In genomic region chr20:45592574-45593189, GRCh38 we compare ENCODE assay signal across 8 cellular contexts. TPM values are rescaled to one million over a fixed set of nuclear protein-coding genes. Genes with fewer than 3 reads are reported as not detected.
A peak's percentile ranks its signal among the peaks of the same experiment; 100 is the strongest.
DNase-seq lines count a peak whose midpoint lies in the region; ATAC-seq, FAIRE-seq and TF ChIP-seq lines count a peak whose summit lies in the region.

No MANE protein-coding gene starts in this region.

- TF ChIP-seq CTCF in BJ (IDR thresholded peaks at IDR 0.05; ENCODE audit: insufficient read depth, low read depth, low read length), result peak; percentile 60
- TF ChIP-seq CTCF in WTC11 (IDR thresholded peaks at IDR 0.05), result peak; percentile 22; the same call in 1 of the 2 replicates

- CTCF ChIA-PET in BJ (lab: Yijun Ruan, JAX), result interaction anchor here (0.6 to 3.8 kb wide), 7 partner anchors 15 to 178 kb away, joined by 3 to 38 read pairs (median 4); no protein-coding TSS in a partner anchor
- CTCF ChIA-PET in WTC11 (lab: Charles Lee), result interaction anchor here (0.6 to 2.5 kb wide), 3 partner anchors 37 to 179 kb away, joined by 3 to 16 read pairs (median 4); partner anchors contain the start of gene WFDC10A

- H3K27me3 ChIP-seq in BJ (ENCODE audit: control insufficient read depth, insufficient read depth, low read length), result 0 out of 2 replicates have a peak, but pooled peaks cover 1% of the 10 kb centered on the region

- peaks cover 5% of the 10 kb centered on the region; the same call in 1 of the 2 replicates for H3K27me3 Mint-ChIP-seq in WTC11 (ENCODE audit: low read depth)
- peaks cover 2 to 12% (median 8%) of the 10 kb centered on the region in 3 donors for H3K27me3 Mint-ChIP-seq in immature natural killer cell (ENCODE audit: low read depth in 3 of 3)

- no peak overlapping the region for H3K4me3 ChIP-seq in BJ (ENCODE audit: low read depth, low read length)

- no peaks in the 10 kb centered on the region for H3K36me3 ChIP-seq in BJ (ENCODE audit: control insufficient read depth, insufficient read depth, low read length)

- H3K4me3 Mint-ChIP-seq in WTC11, result no peak overlapping the region
- no peak overlapping the region for H3K4me3 Mint-ChIP-seq in immature natural killer cell

- H3K36me3 Mint-ChIP-seq in WTC11, result peaks cover 15% of the 10 kb centered on the region
- H3K36me3 Mint-ChIP-seq in immature natural killer cell, result no peaks in the 10 kb centered on the region

- H3K9me3 Mint-ChIP-seq in WTC11 (peaks cover 34% of the 10 kb centered on the region), immature natural killer cell (peaks cover 0 to 2% (median 0%) of the 10 kb centered on the region in 6 donors)

- DNase-seq in BJ (ENCODE audit: low read depth), result no peak
- peak; percentile 23 for DNase-seq in GM04504 (ENCODE audit: low read depth)
- DNase-seq in NCI-H1092 treated with DMSO at 0.1 percent for 48 hours (lab: John Stamatoyannopoulos, UW), result peak; percentile 11
- no peak for DNase-seq in WTC11 (ENCODE audit: low spot score)
- peak; percentile 2 to 9 (median 3) for DNase-seq in immature natural killer cell
- peak; percentile 65 for DNase-seq in urothelium cell line (ENCODE audit: low spot score)

- ATAC-seq in WTC11, result peak; percentile 79
- no peak for ATAC-seq in HG02970 (IDR thresholded peaks at IDR 0.05; ENCODE audit: low FRiP score, unreplicated experiment)
- no peak for ATAC-seq in HG03097 (IDR thresholded peaks at IDR 0.05; ENCODE audit: low FRiP score, unreplicated experiment)

- peaks cover 10% of the 10 kb centered on the region for H3K4me1 Mint-ChIP-seq in WTC11
- no peaks in the 10 kb centered on the region for H3K4me1 Mint-ChIP-seq in immature natural killer cell

- H3K27ac Mint-ChIP-seq in WTC11 (no peak overlapping the region), immature natural killer cell (no peak overlapping the region)

- FAIRE-seq in urothelium cell line (lab: Jason Lieb, UNC), result no peak

- POLR2A ChIA-PET in BJ (lab: Charles Lee), result no interaction called here
- POLR2A ChIA-PET in WTC11 (lab: Charles Lee), result interaction anchor here (1.0 kb wide), 1 partner anchor 178 kb away, joined by 3 read pairs; no protein-coding TSS in a partner anchor

TF ChIP-seq in WTC11, 78 proteins besides CTCF, POLR2A, EP300 and RAD21 (continues in another document):
- TF ChIP-seq ZNF396 (CRISPR knock-in tag; IDR thresholded peaks at IDR 0.05; ENCODE audit: borderline replicate concordance), result no peak
- no peak for TF ChIP-seq GTF2I (CRISPR knock-in tag; conservative IDR thresholded peaks at IDR 0.05)
- no peak for TF ChIP-seq FOXP1 (CRISPR knock-in tag; IDR thresholded peaks at IDR 0.05; ENCODE audit: borderline replicate concordance)
- TF ChIP-seq FOXK1 (CRISPR knock-in tag; IDR thresholded peaks at IDR 0.05), result no peak
- no peak for TF ChIP-seq ZBTB43 (CRISPR knock-in tag; IDR thresholded peaks at IDR 0.05)
- TF ChIP-seq NR2C2 (CRISPR knock-in tag; IDR thresholded peaks at IDR 0.05), result no peak
- TF ChIP-seq USF2 (CRISPR knock-in tag; IDR thresholded peaks at IDR 0.05), result no peak
- no peak for TF ChIP-seq ZBTB21 (CRISPR knock-in tag; IDR thresholded peaks at IDR 0.05; ENCODE audit: borderline replicate concordance)
- TF ChIP-seq ZNF121 (CRISPR knock-in tag; IDR thresholded peaks at IDR 0.05), result no peak
- no peak for TF ChIP-seq E2F5 (CRISPR knock-in tag; IDR thresholded peaks at IDR 0.05)
- TF ChIP-seq RELA (CRISPR knock-in tag; IDR thresholded peaks at IDR 0.05; ENCODE audit: borderline replicate concordance), result no peak
- TF ChIP-seq HMGXB4 (CRISPR knock-in tag; IDR thresholded peaks at IDR 0.05), result no peak
- no peak for TF ChIP-seq ETV6 (CRISPR knock-in tag; IDR thresholded peaks at IDR 0.05)
- TF ChIP-seq PRRX2 (CRISPR knock-in tag; IDR thresholded peaks at IDR 0.05), result no peak
- TF ChIP-seq TP53 (CRISPR knock-in tag; IDR thresholded peaks at IDR 0.05), result no peak
- no peak for TF ChIP-seq GRHL2 (CRISPR knock-in tag; IDR thresholded peaks at IDR 0.05; ENCODE audit: insufficient replicate concordance, severe bottlenecking)
- no peak for TF ChIP-seq ZNF138 (CRISPR knock-in tag; conservative IDR thresholded peaks at IDR 0.05)
- no peak for TF ChIP-seq AR (CRISPR knock-in tag; IDR thresholded peaks at IDR 0.05)

RNA-seq across cellular contexts. Expression of gene WFDC8, which starts 13.6 kb away (rescaled TPM):
- polyA plus RNA-seq in BJ (2011; rRNA removed), result not detected in 2 replicates
- not detected in 2 replicates for polyA minus RNA-seq in BJ (2011; rRNA and poly(A)+ RNA removed)
- not detected in 3 replicates for total RNA-seq in WTC11 (2021)
- polyA plus RNA-seq in immature natural killer cell, result not detected

RNA-seq across cellular contexts. Expression of gene WFDC10A, which starts 36.9 kb away (rescaled TPM):
- polyA plus RNA-seq in BJ (2011; rRNA removed), result not detected in 2 replicates
- polyA minus RNA-seq in BJ (2011; rRNA and poly(A)+ RNA removed), result not detected in 2 replicates
- 0.37 TPM in 1 of 3 replicates, not detected in the others for total RNA-seq in WTC11 (2021)
- not detected for polyA plus RNA-seq in immature natural killer cell

RNA-seq across cellular contexts. Expression of gene WFDC9, which starts 38.4 kb away (rescaled TPM):
- not detected in 2 replicates for polyA plus RNA-seq in BJ (2011; rRNA removed)
- not detected in 2 replicates for polyA minus RNA-seq in BJ (2011; rRNA and poly(A)+ RNA removed)
- not detected in 3 replicates for total RNA-seq in WTC11 (2021)
- not detected for polyA plus RNA-seq in immature natural killer cell

RNA-seq across cellular contexts. Expression of gene EPPIN, which starts 45.5 kb away (rescaled TPM):
- not detected in 2 replicates for polyA plus RNA-seq in BJ (2011; rRNA removed)
- not detected in 2 replicates for polyA minus RNA-seq in BJ (2011; rRNA and poly(A)+ RNA removed)
- total RNA-seq in WTC11 (2021), result 0.16 to 0.26 TPM (median 0.23 TPM) in 3 replicates
- not detected for polyA plus RNA-seq in immature natural killer cell

RNA-seq across cellular contexts. Expression of gene WFDC6, which starts 53.4 kb away (rescaled TPM):
- polyA plus RNA-seq in BJ (2011; rRNA removed) (not detected in 2 replicates), immature natural killer cell (not detected)
- not detected in 2 replicates for polyA minus RNA-seq in BJ (2011; rRNA and poly(A)+ RNA removed)
- not detected in 3 replicates for total RNA-seq in WTC11 (2021)

Comparison
In these comparisons a context has a peak if more than half of its experiments do, and no peak if none do; other contexts are left out.
1. DNase-seq: peak in GM04504 (single experiment), NCI-H1092 treated with DMSO at 0.1 percent for 48 hours (single experiment), immature natural killer cell (3 of 3) and urothelium cell line (single experiment); none in BJ (single experiment) and WTC11 (single experiment).